8 cellular contexts compared by ENCODE assay signal in genomic region chr19:40717325-40717879, GRCh38. TPM values are rescaled to one million over a fixed set of nuclear protein-coding genes. Genes with fewer than 3 reads are reported as not detected.
DNase-seq lines count a peak whose midpoint lies in the region; ATAC-seq and TF ChIP-seq lines count a peak whose summit lies in the region.

No MANE protein-coding gene starts in this region.

- H3K27me3 Mint-ChIP-seq in central memory CD8-positive, alpha-beta T cell = no peaks in the 10 kb centered on the region

- H3K4me3 Mint-ChIP-seq in central memory CD8-positive, alpha-beta T cell = peak overlapping the region; percentile 84

- in situ Hi-C loops in Caki2 (cut with HindIII; ENCODE audit: low pct_unique_long_range_greater_than_20kb, low sequenced_read_pairs) = no loop called here

- H3K27ac Mint-ChIP-seq in central memory CD8-positive, alpha-beta T cell (ENCODE audit: low read depth) = peak overlapping the region; percentile 95

- H3K4me1 ChIP-seq in mononuclear cell (ENCODE audit: insufficient read depth, low read length) = peaks cover 67% of the 10 kb centered on the region

- no peak for TF ChIP-seq CTCF in GM20000 (IDR thresholded peaks at IDR 0.05; ENCODE audit: extremely low read depth, missing control alignments)

- peaks cover 36% of the 10 kb centered on the region for H3K36me3 Mint-ChIP-seq in central memory CD8-positive, alpha-beta T cell (ENCODE audit: insufficient read depth)

- H3K27me3 ChIP-seq in mononuclear cell (ENCODE audit: insufficient read depth, low read length) = no peaks in the 10 kb centered on the region

- H3K9me3 ChIP-seq in mononuclear cell (ENCODE audit: low read depth, low read length) = no peaks in the 10 kb centered on the region

- peak overlapping the region; percentile 89 for H3K4me3 ChIP-seq in Jurkat, Clone E6-1 (ENCODE audit: low read length)
- peak overlapping the region; percentile 73 for H3K4me3 ChIP-seq in mononuclear cell (ENCODE audit: low read length)

- no peaks in the 10 kb centered on the region for H3K9me3 Mint-ChIP-seq in central memory CD8-positive, alpha-beta T cell

- no peak for ATAC-seq in central memory CD8-positive, alpha-beta T cell (replicated peaks; ENCODE audit: extremely low read depth, poor library complexity, severe bottlenecking)
- ATAC-seq in GM21515 (IDR thresholded peaks at IDR 0.05; ENCODE audit: unreplicated experiment) = no peak

- H3K4me1 Mint-ChIP-seq in central memory CD8-positive, alpha-beta T cell = peaks cover 70% of the 10 kb centered on the region

- DNase-seq in Caki2 (ENCODE audit: low read depth) = peak; percentile 51
- no peak for DNase-seq in Jurkat, Clone E6-1 (ENCODE audit: low read depth, low spot score)
- DNase-seq in central memory CD8-positive, alpha-beta T cell (ENCODE audit: low spot score in 2 of 2) = no peak
- DNase-seq in DMS 273 (lab: John Stamatoyannopoulos, UW; ENCODE audit: unreplicated experiment) = no peak
- no peak for DNase-seq in occipital lobe (lab: John Stamatoyannopoulos, UW)
- DNase-seq in GM20000 (ENCODE audit: low spot score) = no peak

RNA-seq across cellular contexts. Expression of gene ITPKC, which starts 0.5 kb away (rescaled TPM):
- total RNA-seq in Caki2 (2014; rRNA removed; shearing (Covaris generic); ENCODE audit: low replicate concordance) = 23.1 and 25.3 TPM in 2 replicates
- 6.9 TPM for polyA plus RNA-seq in Jurkat, Clone E6-1 (2012; ENCODE audit: insufficient read depth, insufficient read length)
- total RNA-seq in mononuclear cell = 6.7 TPM
- total RNA-seq in occipital lobe = 10.0 TPM

RNA-seq across cellular contexts. Expression of gene COQ8B, which starts 0.7 kb away (rescaled TPM):
- total RNA-seq in Caki2 (2014; rRNA removed; shearing (Covaris generic); ENCODE audit: low replicate concordance) = 81.8 and 159 TPM in 2 replicates
- polyA plus RNA-seq in Jurkat, Clone E6-1 (2012; ENCODE audit: insufficient read depth, insufficient read length) = 30.5 TPM
- total RNA-seq in mononuclear cell = 11.9 TPM
- total RNA-seq in occipital lobe = 28.2 TPM

RNA-seq across cellular contexts. Expression of gene NUMBL, which starts 27.0 kb away (rescaled TPM):
- 22.2 and 39.0 TPM in 2 replicates for total RNA-seq in Caki2 (2014; rRNA removed; shearing (Covaris generic); ENCODE audit: low replicate concordance)
- polyA plus RNA-seq in Jurkat, Clone E6-1 (2012; ENCODE audit: insufficient read depth, insufficient read length) = 5.8 TPM
- total RNA-seq in mononuclear cell (3.1 TPM), occipital lobe (18.2 TPM)

RNA-seq across cellular contexts. Expression of gene ACTMAP, which starts 32.9 kb away (rescaled TPM):
- 3.3 and 5.2 TPM in 2 replicates for total RNA-seq in Caki2 (2014; rRNA removed; shearing (Covaris generic); ENCODE audit: low replicate concordance)
- 25.9 TPM for polyA plus RNA-seq in Jurkat, Clone E6-1 (2012; ENCODE audit: insufficient read depth, insufficient read length)
- 0.52 TPM for total RNA-seq in mononuclear cell
- total RNA-seq in occipital lobe = 0.31 TPM

RNA-seq across cellular contexts. Expression of gene SNRPA, which starts 33.6 kb away (rescaled TPM):
- total RNA-seq in Caki2 (2014; rRNA removed; shearing (Covaris generic); ENCODE audit: low replicate concordance) = 51.1 and 64.3 TPM in 2 replicates
- polyA plus RNA-seq in Jurkat, Clone E6-1 (2012; ENCODE audit: insufficient read depth, insufficient read length) = 297 TPM
- total RNA-seq in mononuclear cell (26.2 TPM), occipital lobe (17.0 TPM)
